ENCODE assay signal across 12 cellular contexts in the genomic region with DNA sequence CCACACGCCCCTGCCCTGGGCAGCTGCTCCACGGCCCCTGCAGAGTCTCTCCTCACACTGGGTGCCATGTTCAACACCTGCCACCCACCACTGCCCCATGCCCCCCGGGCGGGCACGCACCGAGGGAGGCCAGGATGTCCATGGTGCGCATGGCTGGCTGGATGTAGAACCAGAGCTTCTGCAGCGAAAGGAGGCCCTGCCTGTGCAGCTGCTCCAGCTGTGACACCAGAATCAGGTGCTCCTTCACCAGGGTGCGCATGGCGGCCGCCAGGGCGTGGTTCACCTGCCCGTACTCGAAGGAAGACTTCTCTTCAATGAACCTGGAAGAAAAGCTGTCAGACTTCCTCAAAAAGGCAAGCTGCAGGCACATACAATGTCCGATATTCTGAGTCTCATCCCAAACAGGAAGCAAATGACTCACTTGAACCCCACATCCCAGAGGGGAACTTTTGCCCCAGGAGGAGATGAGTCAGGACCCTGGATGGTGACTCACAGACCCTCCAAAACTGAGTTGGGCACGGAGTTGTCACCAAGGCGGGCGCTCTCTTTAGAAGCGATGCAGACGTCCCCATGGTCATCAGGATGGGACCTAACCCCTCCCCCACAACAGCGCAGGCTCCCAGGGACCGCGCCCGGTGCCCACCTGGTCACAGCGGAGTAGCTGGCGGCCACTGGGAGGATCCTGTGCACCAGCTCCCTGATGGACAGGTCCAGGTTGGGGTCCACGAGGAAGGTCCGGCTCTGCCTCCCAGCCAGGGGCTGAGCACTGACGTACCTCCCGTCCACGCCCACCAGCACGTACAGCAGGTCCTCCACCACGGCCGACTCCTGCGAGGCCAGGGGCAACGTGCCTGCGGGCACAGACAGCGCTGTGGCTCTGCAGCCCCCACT. TPM values are rescaled to one million over a fixed set of nuclear protein-coding genes. Genes with fewer than 3 reads are reported as not detected.
DNase-seq lines count a peak whose midpoint lies in the region; ATAC-seq and TF ChIP-seq lines count a peak whose summit lies in the region.
"Had no signal": no experiment of that assay in that cellular context is flagged by ENCODE, and none has a peak within 500 bp of the region (broad histone marks: within the 10 kb centered on the region; RNA-seq: fewer than 3 reads in every experiment).

No MANE protein-coding gene starts in this region.

- no peak for TF ChIP-seq CTCF in activated CD8-positive, alpha-beta T cell treated with anti-CD3 and anti-CD28 coated beads for 36 hours (IDR thresholded peaks at IDR 0.05)

- peaks cover 44% of the 10 kb centered on the region for H3K36me3 Mint-ChIP-seq in activated CD8-positive, alpha-beta T cell treated with anti-CD3 and anti-CD28 coated beads for 36 hours (ENCODE audit: low read depth)

- H3K4me1 Mint-ChIP-seq in activated CD8-positive, alpha-beta T cell treated with anti-CD3 and anti-CD28 coated beads for 36 hours (ENCODE audit: low read depth): peaks cover 5% of the 10 kb centered on the region

- CTCF ChIA-PET in activated CD8-positive, alpha-beta T cell treated with anti-CD3 and anti-CD28 coated beads for 36 hours (lab: Charles Lee): interaction anchor here (2.8 kb wide), 1 partner anchor 14 kb away, joined by 11 read pairs; no protein-coding TSS in a partner anchor

- peak; percentile 6 to 34 for ATAC-seq in right cardiac atrium
- peak; percentile 55 for ATAC-seq in activated CD8-positive, alpha-beta T cell treated with anti-CD3 and anti-CD28 coated beads for 36 hours
- ATAC-seq in HG02981 (IDR thresholded peaks at IDR 0.05; ENCODE audit: unreplicated experiment): no peak
- ATAC-seq in HG03457 (IDR thresholded peaks at IDR 0.05; ENCODE audit: unreplicated experiment): no peak
- ATAC-seq: CD8-positive, alpha-beta T cell had no signal

- intact Hi-C loops in right cardiac atrium (cut with DNase I) (no loop called here), cardiac septum (cut with DNase I) (no loop called here)
- intact Hi-C loops in activated CD8-positive, alpha-beta T cell treated with anti-CD3 and anti-CD28 coated beads for 36 hours (cut with micrococcal nuclease): no loop called here

- H3K9me3 Mint-ChIP-seq in activated CD8-positive, alpha-beta T cell treated with anti-CD3 and anti-CD28 coated beads for 36 hours: no peaks in the 10 kb centered on the region
- H3K9me3 Mint-ChIP-seq: CD8-positive, alpha-beta T cell had no signal

- H3K27ac Mint-ChIP-seq in activated CD8-positive, alpha-beta T cell treated with anti-CD3 and anti-CD28 coated beads for 36 hours: no peak overlapping the region
- H3K27ac Mint-ChIP-seq: CD8-positive, alpha-beta T cell had no signal

- H3K27me3 ChIP-seq in right cardiac atrium (ENCODE audit: control insufficient read depth, insufficient read depth): no peaks in the 10 kb centered on the region

- H3K27me3 Mint-ChIP-seq in activated CD8-positive, alpha-beta T cell treated with anti-CD3 and anti-CD28 coated beads for 36 hours: no peaks in the 10 kb centered on the region

- WGBS in right cardiac atrium: 93% methylated on average over 38 of the region's 38 CpGs

- H3K9me3 ChIP-seq in right cardiac atrium (ENCODE audit: control insufficient read depth, low read length): no peaks in the 10 kb centered on the region

- H3K4me1 ChIP-seq in right cardiac atrium (ENCODE audit: control insufficient read depth, insufficient read depth, low read length): no peaks in the 10 kb centered on the region

- POLR2A ChIA-PET in activated CD8-positive, alpha-beta T cell treated with anti-CD3 and anti-CD28 coated beads for 36 hours (lab: Charles Lee): interaction anchor here (0.7 to 0.9 kb wide), 2 partner anchors 14 to 16 kb away, joined by 3 to 4 read pairs; no protein-coding TSS in a partner anchor

- H3K4me3 Mint-ChIP-seq in activated CD8-positive, alpha-beta T cell treated with anti-CD3 and anti-CD28 coated beads for 36 hours: no peak overlapping the region
- H3K4me3 Mint-ChIP-seq: CD8-positive, alpha-beta T cell had no signal

- DNase-seq in right cardiac atrium (peak in 2 of 3 donors; percentile 40 to 44), cardiac septum (ENCODE audit: low spot score) (no peak), glomerular visceral epithelial cell (ENCODE audit: extremely low spot score) (peak; percentile 43), medulla oblongata (ENCODE audit: extremely low spot score) (no peak), OCI-M2 (lab: John Stamatoyannopoulos, UW; ENCODE audit: unreplicated experiment) (no peak)
- DNase-seq in activated CD8-positive, alpha-beta T cell treated with anti-CD3 and anti-CD28 coated beads for 36 hours: peak; percentile 29
- DNase-seq: CD8-positive, alpha-beta T cell; NCI-H2107; stimulated activated CD4-positive, alpha-beta T cell treated with anti-CD3 and anti-CD28 coated beads, Interleukin-2, amount 100 ng/mL, for 48 hours had no signal

- H3K4me3 ChIP-seq in right cardiac atrium (ENCODE audit: low read length): no peak overlapping the region

- no peak overlapping the region for H3K27ac ChIP-seq in right cardiac atrium (ENCODE audit: low read length)

RNA-seq across cellular contexts. Expression of gene TUBGCP2, which starts 15.5 kb away (rescaled TPM):
- total RNA-seq in right cardiac atrium (10 to 100 TPM; 34.9 to 45.9 (median 37.4) TPM), cardiac septum (39.4 TPM)
- 23.0 TPM for polyA plus RNA-seq in right cardiac atrium
- total RNA-seq in activated CD8-positive, alpha-beta T cell treated with anti-CD3 and anti-CD28 coated beads for 36 hours: 10 to 100 TPM; 54.1 to 57.5 TPM

RNA-seq across cellular contexts. Expression of gene ZNF511, which starts 15.6 kb away (rescaled TPM):
- total RNA-seq in right cardiac atrium (10 to 100 TPM; 40.2 to 51.8 (median 49.2) TPM), cardiac septum (34.4 TPM)
- polyA plus RNA-seq in right cardiac atrium: 60.8 TPM
- total RNA-seq in activated CD8-positive, alpha-beta T cell treated with anti-CD3 and anti-CD28 coated beads for 36 hours: 10 to 100 TPM; 58.0 to 60.1 TPM

RNA-seq across cellular contexts. Expression of gene ADAM8, which starts 16.5 kb away (rescaled TPM):
- 1 to 10 TPM; 1.4 to 2.1 (median 1.5) TPM for total RNA-seq in right cardiac atrium
- polyA plus RNA-seq in right cardiac atrium: 0.50 TPM
- total RNA-seq in cardiac septum: 4.3 TPM
- total RNA-seq in activated CD8-positive, alpha-beta T cell treated with anti-CD3 and anti-CD28 coated beads for 36 hours: 100 to 1,000 TPM; 106 to 115 TPM

RNA-seq across cellular contexts. Expression of gene CALY, which starts 43.5 kb away (rescaled TPM):
- total RNA-seq in right cardiac atrium: not detected
- polyA plus RNA-seq in right cardiac atrium: 0.18 TPM
- total RNA-seq in cardiac septum: not detected
- not detected for total RNA-seq in activated CD8-positive, alpha-beta T cell treated with anti-CD3 and anti-CD28 coated beads for 36 hours
- total RNA-seq: T-helper 2 cell treated with Interferon-gamma antibody and Interleukin-4, amounts not matched to agents 100 ng/mL and 5 ng/mL, for 36 hours had no signal

RNA-seq across cellular contexts. Expression of gene PRAP1, which starts 54.0 kb away (rescaled TPM):
- total RNA-seq in right cardiac atrium: not detected
- not detected for polyA plus RNA-seq in right cardiac atrium
- not detected for total RNA-seq in cardiac septum
- total RNA-seq in activated CD8-positive, alpha-beta T cell treated with anti-CD3 and anti-CD28 coated beads for 36 hours: not detected
- total RNA-seq: CD8-positive, alpha-beta T cell; T-helper 2 cell treated with Interferon-gamma antibody and Interleukin-4, amounts not matched to agents 100 ng/mL and 5 ng/mL, for 36 hours had no signal

Comparison
In these comparisons a context has a peak if more than half of its experiments do, and no peak if none do; other contexts are left out.
1. DNase-seq: peak in right cardiac atrium (2 of 3), activated CD8-positive, alpha-beta T cell treated with anti-CD3 and anti-CD28 coated beads for 36 hours (single experiment) and glomerular visceral epithelial cell (single experiment); none in cardiac septum (single experiment), medulla oblongata (single experiment) and OCI-M2 (single experiment).
2. ATAC-seq: peak in right cardiac atrium (2 of 2) and activated CD8-positive, alpha-beta T cell treated with anti-CD3 and anti-CD28 coated beads for 36 hours (single experiment); none in HG02981 (single experiment) and HG03457 (single experiment).
3. RNA of gene ADAM8, which starts 16.5 kb away (total RNA-seq): 106 to 115 TPM in activated CD8-positive, alpha-beta T cell treated with anti-CD3 and anti-CD28 coated beads for 36 hours; 4.3 TPM in cardiac septum (single experiment) and 1.4 to 2.1 TPM in right cardiac atrium; every median in the first group is over 10 times any median in the second.